In genomic region chr1:109739738-109740614, GRCh38 we compare ENCODE assay signal across 1 cellular context.
TF ChIP-seq lines count a peak whose summit lies in the region.

No MANE protein-coding gene starts in this region.

TF ChIP-seq in GM23338, 12 proteins besides CTCF, POLR2A, EP300 and RAD21 (continued from another document):
- TF ChIP-seq, protein P1, sequence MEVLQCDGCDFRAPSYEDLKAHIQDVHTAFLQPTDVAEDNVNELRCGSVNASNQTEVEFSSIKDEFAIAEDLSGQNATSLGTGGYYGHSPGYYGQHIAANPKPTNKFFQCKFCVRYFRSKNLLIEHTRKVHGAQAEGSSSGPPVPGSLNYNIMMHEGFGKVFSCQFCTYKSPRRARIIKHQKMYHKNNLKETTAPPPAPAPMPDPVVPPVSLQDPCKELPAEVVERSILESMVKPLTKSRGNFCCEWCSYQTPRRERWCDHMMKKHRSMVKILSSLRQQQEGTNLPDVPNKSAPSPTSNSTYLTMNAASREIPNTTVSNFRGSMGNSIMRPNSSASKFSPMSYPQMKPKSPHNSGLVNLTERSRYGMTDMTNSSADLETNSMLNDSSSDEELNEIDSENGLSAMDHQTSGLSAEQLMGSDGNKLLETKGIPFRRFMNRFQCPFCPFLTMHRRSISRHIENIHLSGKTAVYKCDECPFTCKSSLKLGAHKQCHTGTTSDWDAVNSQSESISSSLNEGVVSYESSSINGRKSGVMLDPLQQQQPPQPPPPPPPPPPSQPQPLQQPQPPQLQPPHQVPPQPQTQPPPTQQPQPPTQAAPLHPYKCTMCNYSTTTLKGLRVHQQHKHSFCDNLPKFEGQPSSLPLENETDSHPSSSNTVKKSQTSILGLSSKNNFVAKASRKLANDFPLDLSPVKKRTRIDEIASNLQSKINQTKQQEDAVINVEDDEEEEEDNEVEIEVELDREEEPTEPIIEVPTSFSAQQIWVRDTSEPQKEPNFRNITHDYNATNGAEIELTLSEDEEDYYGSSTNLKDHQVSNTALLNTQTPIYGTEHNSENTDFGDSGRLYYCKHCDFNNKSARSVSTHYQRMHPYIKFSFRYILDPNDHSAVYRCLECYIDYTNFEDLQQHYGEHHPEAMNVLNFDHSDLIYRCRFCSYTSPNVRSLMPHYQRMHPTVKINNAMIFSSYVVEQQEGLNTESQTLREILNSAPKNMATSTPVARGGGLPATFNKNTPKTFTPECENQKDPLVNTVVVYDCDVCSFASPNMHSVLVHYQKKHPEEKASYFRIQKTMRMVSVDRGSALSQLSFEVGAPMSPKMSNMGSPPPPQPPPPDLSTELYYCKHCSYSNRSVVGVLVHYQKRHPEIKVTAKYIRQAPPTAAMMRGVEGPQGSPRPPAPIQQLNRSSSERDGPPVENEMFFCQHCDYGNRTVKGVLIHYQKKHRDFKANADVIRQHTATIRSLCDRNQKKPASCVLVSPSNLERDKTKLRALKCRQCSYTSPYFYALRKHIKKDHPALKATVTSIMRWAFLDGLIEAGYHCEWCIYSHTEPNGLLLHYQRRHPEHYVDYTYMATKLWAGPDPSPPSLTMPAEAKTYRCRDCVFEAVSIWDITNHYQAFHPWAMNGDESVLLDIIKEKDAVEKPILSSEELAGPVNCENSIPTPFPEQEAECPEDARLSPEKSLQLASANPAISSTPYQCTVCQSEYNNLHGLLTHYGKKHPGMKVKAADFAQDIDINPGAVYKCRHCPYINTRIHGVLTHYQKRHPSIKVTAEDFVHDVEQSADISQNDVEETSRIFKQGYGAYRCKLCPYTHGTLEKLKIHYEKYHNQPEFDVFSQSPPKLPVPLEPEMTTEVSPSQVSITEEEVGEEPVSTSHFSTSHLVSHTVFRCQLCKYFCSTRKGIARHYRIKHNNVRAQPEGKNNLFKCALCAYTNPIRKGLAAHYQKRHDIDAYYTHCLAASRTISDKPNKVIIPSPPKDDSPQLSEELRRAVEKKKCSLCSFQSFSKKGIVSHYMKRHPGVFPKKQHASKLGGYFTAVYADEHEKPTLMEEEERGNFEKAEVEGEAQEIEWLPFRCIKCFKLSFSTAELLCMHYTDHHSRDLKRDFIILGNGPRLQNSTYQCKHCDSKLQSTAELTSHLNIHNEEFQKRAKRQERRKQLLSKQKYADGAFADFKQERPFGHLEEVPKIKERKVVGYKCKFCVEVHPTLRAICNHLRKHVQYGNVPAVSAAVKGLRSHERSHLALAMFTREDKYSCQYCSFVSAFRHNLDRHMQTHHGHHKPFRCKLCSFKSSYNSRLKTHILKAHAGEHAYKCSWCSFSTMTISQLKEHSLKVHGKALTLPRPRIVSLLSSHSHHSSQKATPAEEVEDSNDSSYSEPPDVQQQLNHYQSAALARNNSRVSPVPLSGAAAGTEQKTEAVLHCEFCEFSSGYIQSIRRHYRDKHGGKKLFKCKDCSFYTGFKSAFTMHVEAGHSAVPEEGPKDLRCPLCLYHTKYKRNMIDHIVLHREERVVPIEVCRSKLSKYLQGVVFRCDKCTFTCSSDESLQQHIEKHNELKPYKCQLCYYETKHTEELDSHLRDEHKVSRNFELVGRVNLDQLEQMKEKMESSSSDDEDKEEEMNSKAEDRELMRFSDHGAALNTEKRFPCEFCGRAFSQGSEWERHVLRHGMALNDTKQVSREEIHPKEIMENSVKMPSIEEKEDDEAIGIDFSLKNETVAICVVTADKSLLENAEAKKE (CRISPR knock-in tag; IDR thresholded peaks at IDR 0.05) = no peak
- TF ChIP-seq POLR2AphosphoS5 (IDR thresholded peaks at IDR 0.05; ENCODE audit: low read depth) (peak; percentile 78), CREB1 (CRISPR knock-in tag; IDR thresholded peaks at IDR 0.05; ENCODE audit: low read depth) (peak; percentile 56), ZNF114 (CRISPR knock-in tag; IDR thresholded peaks at IDR 0.05) (peak; percentile 100)
